10 cellular contexts compared by ENCODE assay signal in genomic region chr11:34749666-34750659, GRCh38.
A peak's percentile ranks its signal among the peaks of the same experiment; 100 is the strongest.
DNase-seq lines count a peak whose midpoint lies in the region; ATAC-seq and TF ChIP-seq lines count a peak whose summit lies in the region.
"Had no signal": no experiment of that assay in that cellular context is flagged by ENCODE, and none has a peak within 500 bp of the region (broad histone marks: within the 10 kb centered on the region; RNA-seq: fewer than 3 reads in every experiment).

No MANE protein-coding gene starts in this region.

- TF ChIP-seq CTCF in sigmoid colon (IDR thresholded peaks at IDR 0.05): no peak

- H3K9me3 ChIP-seq in adipocyte (ENCODE audit: control insufficient read depth, low read length): no peaks in the 10 kb centered on the region
- H3K9me3 ChIP-seq in sigmoid colon: peaks cover 0 to 4% (median 0%) of the 10 kb centered on the region in 4 donors

- H3K36me3 ChIP-seq in adipocyte (ENCODE audit: control insufficient read depth, insufficient read depth, low read length, severe bottlenecking): no peaks in the 10 kb centered on the region
- no peaks in the 10 kb centered on the region for H3K36me3 ChIP-seq in sigmoid colon

- TF ChIP-seq POLR2A in sigmoid colon (IDR thresholded peaks at IDR 0.05): no peak

- H3K27ac ChIP-seq in sigmoid colon: peak overlapping the region in 1 of 4 donors; percentile 14

- no peak for ATAC-seq in GM21360 (IDR thresholded peaks at IDR 0.05; ENCODE audit: unreplicated experiment)
- ATAC-seq: activated T-cell treated with anti-CD3 and anti-CD28 coated beads, Interleukin-2, amount 50 U/mL, for 72 hours had no signal

- DNase-seq in Daoy (ENCODE audit: low read depth) (peak; percentile 81), adipocyte (ENCODE audit: low read depth) (peak; percentile 96), globus pallidus (ENCODE audit: low spot score) (peak; percentile 20), sigmoid colon (peak; percentile 72), GOT3 (lab: John Stamatoyannopoulos, UW) (no peak), cortex of kidney (lab: John Stamatoyannopoulos, UW) (no peak), NCI-H1105 treated with DMSO at 0.1 percent for 48 hours (lab: John Stamatoyannopoulos, UW) (no peak)
- DNase-seq: activated T-cell treated with anti-CD3 and anti-CD28 coated beads, Interleukin-2, amount 50 U/mL, for 72 hours; NCI-H187 had no signal

- H3K4me3 ChIP-seq in adipocyte (ENCODE audit: low read length) (peak overlapping the region; percentile 68), sigmoid colon (no peak overlapping the region)

- no peak for TF ChIP-seq EP300 in sigmoid colon (IDR thresholded peaks at IDR 0.05)

- H3K4me1 ChIP-seq in adipocyte (ENCODE audit: control insufficient read depth, insufficient read depth, low read length): peaks cover 46% of the 10 kb centered on the region
- H3K4me1 ChIP-seq in sigmoid colon: no peaks in the 10 kb centered on the region

- peak overlapping the region; percentile 68 for H3K9ac ChIP-seq in adipocyte (ENCODE audit: low read length)

- intact Hi-C loops in sigmoid colon (cut with DNase I): no loop called here

- H3K27me3 ChIP-seq in adipocyte (replicated peaks; ENCODE audit: control insufficient read depth, insufficient read depth, low read length): no peaks in the 10 kb centered on the region
- no peaks in the 10 kb centered on the region for H3K27me3 ChIP-seq in sigmoid colon

- 52 to 72% methylated on average over 8 of the region's 8 CpGs for WGBS in sigmoid colon, 2 donors

Comparison
In these comparisons a context has a peak if more than half of its experiments do, and no peak if none do; other contexts are left out.
1. DNase-seq: peak in Daoy (single experiment), adipocyte (single experiment), globus pallidus (single experiment) and sigmoid colon (single experiment); none in GOT3 (single experiment), cortex of kidney (single experiment) and NCI-H1105 treated with DMSO at 0.1 percent for 48 hours (single experiment).